In genomic region chr6:91341473-91341872, GRCh38 we compare ENCODE assay signal across 18 cellular contexts.
A peak's percentile ranks its signal among the peaks of the same experiment; 100 is the strongest.
DNase-seq lines count a peak whose midpoint lies in the region; ATAC-seq and TF ChIP-seq lines count a peak whose summit lies in the region.
"Had no signal": no experiment of that assay in that cellular context is flagged by ENCODE, and none has a peak within 500 bp of the region (broad histone marks: within the 10 kb centered on the region; RNA-seq: fewer than 3 reads in every experiment).

No MANE protein-coding gene starts in this region.

- no peaks in the 10 kb centered on the region for H3K9me2 ChIP-seq in GM23338 (ENCODE audit: insufficient read depth)

- H3K27me3 ChIP-seq in GM23338 (ENCODE audit: insufficient read depth): no peaks in the 10 kb centered on the region
- no peaks in the 10 kb centered on the region for H3K27me3 ChIP-seq in neural progenitor cell
- H3K27me3 ChIP-seq in Caco-2 (replicated peaks; ENCODE audit: control insufficient read depth, insufficient read depth, low read length): no peaks in the 10 kb centered on the region
- H3K27me3 ChIP-seq: BLaER1 had no signal

- H3K27ac Mint-ChIP-seq in GM23338 (no peak overlapping the region; the same call in 1 of the 2 replicates), glutamatergic neuron (ENCODE audit: unreplicated experiment) (peak overlapping the region; percentile 29), neural progenitor cell (no peak overlapping the region), Caco-2 (ENCODE audit: unreplicated experiment) (no peak overlapping the region), Calu3 (ENCODE audit: unreplicated experiment) (no peak overlapping the region)
- H3K27ac Mint-ChIP-seq: CD14-positive monocyte; CD8-positive, alpha-beta memory T cell had no signal

- peaks cover 5% of the 10 kb centered on the region for H3K9me3 ChIP-seq in neural progenitor cell (ENCODE audit: low read depth)
- H3K9me3 ChIP-seq in Caco-2: no peaks in the 10 kb centered on the region
- H3K9me3 ChIP-seq: BLaER1 had no signal

- intact Hi-C loops in Caco-2 (cut with micrococcal nuclease; ENCODE audit: unreplicated experiment) (no loop called here), Calu3 (cut with micrococcal nuclease; ENCODE audit: unreplicated experiment) (no loop called here)

- DNase-seq in GM23338 (ENCODE audit: low spot score) (peak; percentile 4), RPMI8226 (peak; percentile 24), glutamatergic neuron (no peak), neural progenitor cell (ENCODE audit: low spot score) (peak; percentile 8), Caco-2 (no peak), Calu3 (no peak), middle frontal gyrus (ENCODE audit: extremely low spot score, low spot score) (no peak)
- DNase-seq: 8988T; CD8-positive, alpha-beta memory T cell; COR-L47; DMS153; DMS79; GF-D8; GM23248; H7 had no signal

- peak overlapping the region; percentile 50 for H3K4me3 Mint-ChIP-seq in GM23338
- peak overlapping the region; percentile 64 for H3K4me3 Mint-ChIP-seq in glutamatergic neuron (ENCODE audit: unreplicated experiment)
- H3K4me3 Mint-ChIP-seq in neural progenitor cell: peak overlapping the region; percentile 7
- H3K4me3 Mint-ChIP-seq in Caco-2 (ENCODE audit: unreplicated experiment): no peak overlapping the region
- H3K4me3 Mint-ChIP-seq in Calu3 (ENCODE audit: low read depth, unreplicated experiment): no peak overlapping the region
- H3K4me3 Mint-ChIP-seq: CD14-positive monocyte; CD8-positive, alpha-beta memory T cell had no signal

- H3K27ac ChIP-seq in GM23338 (ENCODE audit: low read depth) (no peak overlapping the region), neural progenitor cell (no peak overlapping the region)
- H3K27ac ChIP-seq: BLaER1, GM23248, KMS-11 had no signal

- BruUV-seq in Caco-2 (replicated peaks; lab: Mats Ljungman, UMichigan) (no TSS peak), Calu3 (replicated peaks; lab: Mats Ljungman, UMichigan) (no TSS peak)

- H3K9me3 Mint-ChIP-seq in GM23338 (no peaks in the 10 kb centered on the region), glutamatergic neuron (ENCODE audit: unreplicated experiment) (no peaks in the 10 kb centered on the region), neural progenitor cell (peaks cover 5% of the 10 kb centered on the region), Caco-2 (ENCODE audit: unreplicated experiment) (no peaks in the 10 kb centered on the region), Calu3 (ENCODE audit: low read depth, unreplicated experiment) (peaks cover 4% of the 10 kb centered on the region)

- H3K4me2 ChIP-seq in GM23338 (peak overlapping the region; percentile 48), neural progenitor cell (peak overlapping the region; percentile 47)
- H3K4me2 ChIP-seq: BLaER1, KMS-11 had no signal

- TF ChIP-seq CTCF in GM23338 (conservative IDR thresholded peaks at IDR 0.05; ENCODE audit: low read depth in 2 of 2) (no peak), glutamatergic neuron (IDR thresholded peaks at IDR 0.05; ENCODE audit: partially characterized antibody, unreplicated experiment) (no peak), neural progenitor cell (IDR thresholded peaks at IDR 0.05) (no peak), Caco-2 (IDR thresholded peaks at IDR 0.05; ENCODE audit: insufficient read depth in 1 of 2, low read depth in 1 of 2, low read length in 1 of 2, severe bottlenecking in 1 of 2, unreplicated experiment in 1 of 2) (no peak), Calu3 (IDR thresholded peaks at IDR 0.05; ENCODE audit: unreplicated experiment) (no peak)

- no peaks in the 10 kb centered on the region for H4K20me1 ChIP-seq in GM23338 (replicated peaks; ENCODE audit: insufficient read depth)
- H4K20me1 ChIP-seq in neural progenitor cell (ENCODE audit: low read depth): no peaks in the 10 kb centered on the region
- H4K20me1 ChIP-seq: BLaER1 had no signal

- H3K4me3 ChIP-seq in GM23338 (peak overlapping the region; percentile 30), neural progenitor cell (no peak overlapping the region), Caco-2 (ENCODE audit: low read depth, low read length) (no peak overlapping the region)
- H3K4me3 ChIP-seq: BLaER1, GM23248 had no signal

- no peak overlapping the region for H3K9ac ChIP-seq in neural progenitor cell
- H3K9ac ChIP-seq: BLaER1, GM23248, KMS-11 had no signal

- H3K27me3 Mint-ChIP-seq in GM23338 (ENCODE audit: insufficient read depth, low read depth, poor library complexity) (no peaks in the 10 kb centered on the region), glutamatergic neuron (ENCODE audit: unreplicated experiment) (no peaks in the 10 kb centered on the region), neural progenitor cell (ENCODE audit: insufficient read depth, low read depth) (peaks cover 2% of the 10 kb centered on the region), Caco-2 (ENCODE audit: insufficient read depth, unreplicated experiment) (peaks cover 3% of the 10 kb centered on the region), Calu3 (ENCODE audit: unreplicated experiment) (no peaks in the 10 kb centered on the region)
- H3K27me3 Mint-ChIP-seq: CD8-positive, alpha-beta memory T cell had no signal

- H3F3A ChIP-seq in GM23338 (replicated peaks; ENCODE audit: low read depth) (no peaks in the 10 kb centered on the region), neural progenitor cell (ENCODE audit: low read depth) (peaks cover 18% of the 10 kb centered on the region)

- peak; percentile 77 for ATAC-seq in GM23338

- peaks cover 12% of the 10 kb centered on the region for H3K4me1 ChIP-seq in GM23338 (ENCODE audit: insufficient read depth)
- peaks cover 16% of the 10 kb centered on the region for H3K4me1 ChIP-seq in neural progenitor cell
- no peaks in the 10 kb centered on the region for H3K4me1 ChIP-seq in Caco-2
- H3K4me1 ChIP-seq: BLaER1 had no signal

- CTCF ChIA-PET in Caco-2 (lab: Charles Lee): no interaction called here
- CTCF ChIA-PET in Calu3 (lab: Charles Lee): no interaction called here

- no peaks in the 10 kb centered on the region for H3K36me3 ChIP-seq in GM23338 (ENCODE audit: insufficient read depth)
- H3K36me3 ChIP-seq in neural progenitor cell: no peaks in the 10 kb centered on the region
- H3K36me3 ChIP-seq in Caco-2 (ENCODE audit: control insufficient read depth, insufficient read depth, low read length): no peaks in the 10 kb centered on the region
- H3K36me3 ChIP-seq: BLaER1 had no signal

- H2AFZ ChIP-seq in GM23338: no peak overlapping the region
- peak overlapping the region; percentile 88 for H2AFZ ChIP-seq in neural progenitor cell (replicated peaks)
- H2AFZ ChIP-seq: GM23248 had no signal

- H3K4me1 Mint-ChIP-seq in GM23338 (peaks cover 26% of the 10 kb centered on the region), glutamatergic neuron (ENCODE audit: low read depth, unreplicated experiment) (peaks cover 18% of the 10 kb centered on the region), neural progenitor cell (peaks cover 12% of the 10 kb centered on the region), Caco-2 (ENCODE audit: low read depth, unreplicated experiment) (no peaks in the 10 kb centered on the region), Calu3 (ENCODE audit: low read depth, unreplicated experiment) (no peaks in the 10 kb centered on the region)
- H3K4me1 Mint-ChIP-seq: CD14-positive monocyte; CD8-positive, alpha-beta memory T cell had no signal

- POLR2A ChIA-PET in Caco-2 (lab: Charles Lee): no interaction called here

- H3K36me3 Mint-ChIP-seq in GM23338 (ENCODE audit: low read depth): no peaks in the 10 kb centered on the region; the same call in 2 of the 3 replicates
- H3K36me3 Mint-ChIP-seq in glutamatergic neuron (ENCODE audit: unreplicated experiment): no peaks in the 10 kb centered on the region
- no peaks in the 10 kb centered on the region for H3K36me3 Mint-ChIP-seq in neural progenitor cell
- no peaks in the 10 kb centered on the region for H3K36me3 Mint-ChIP-seq in Caco-2 (ENCODE audit: insufficient read depth, unreplicated experiment)
- no peaks in the 10 kb centered on the region for H3K36me3 Mint-ChIP-seq in Calu3 (ENCODE audit: insufficient read depth, unreplicated experiment)
- H3K36me3 Mint-ChIP-seq: CD14-positive monocyte; CD8-positive, alpha-beta memory T cell had no signal

- H3K79me2 ChIP-seq in GM23338 (replicated peaks; ENCODE audit: insufficient read depth) (no peaks in the 10 kb centered on the region), neural progenitor cell (ENCODE audit: low read depth) (no peaks in the 10 kb centered on the region)

TF ChIP-seq in GM23338, 12 proteins besides CTCF, POLR2A, EP300 and RAD21 (continues in another document):
- TF ChIP-seq, protein P1, sequence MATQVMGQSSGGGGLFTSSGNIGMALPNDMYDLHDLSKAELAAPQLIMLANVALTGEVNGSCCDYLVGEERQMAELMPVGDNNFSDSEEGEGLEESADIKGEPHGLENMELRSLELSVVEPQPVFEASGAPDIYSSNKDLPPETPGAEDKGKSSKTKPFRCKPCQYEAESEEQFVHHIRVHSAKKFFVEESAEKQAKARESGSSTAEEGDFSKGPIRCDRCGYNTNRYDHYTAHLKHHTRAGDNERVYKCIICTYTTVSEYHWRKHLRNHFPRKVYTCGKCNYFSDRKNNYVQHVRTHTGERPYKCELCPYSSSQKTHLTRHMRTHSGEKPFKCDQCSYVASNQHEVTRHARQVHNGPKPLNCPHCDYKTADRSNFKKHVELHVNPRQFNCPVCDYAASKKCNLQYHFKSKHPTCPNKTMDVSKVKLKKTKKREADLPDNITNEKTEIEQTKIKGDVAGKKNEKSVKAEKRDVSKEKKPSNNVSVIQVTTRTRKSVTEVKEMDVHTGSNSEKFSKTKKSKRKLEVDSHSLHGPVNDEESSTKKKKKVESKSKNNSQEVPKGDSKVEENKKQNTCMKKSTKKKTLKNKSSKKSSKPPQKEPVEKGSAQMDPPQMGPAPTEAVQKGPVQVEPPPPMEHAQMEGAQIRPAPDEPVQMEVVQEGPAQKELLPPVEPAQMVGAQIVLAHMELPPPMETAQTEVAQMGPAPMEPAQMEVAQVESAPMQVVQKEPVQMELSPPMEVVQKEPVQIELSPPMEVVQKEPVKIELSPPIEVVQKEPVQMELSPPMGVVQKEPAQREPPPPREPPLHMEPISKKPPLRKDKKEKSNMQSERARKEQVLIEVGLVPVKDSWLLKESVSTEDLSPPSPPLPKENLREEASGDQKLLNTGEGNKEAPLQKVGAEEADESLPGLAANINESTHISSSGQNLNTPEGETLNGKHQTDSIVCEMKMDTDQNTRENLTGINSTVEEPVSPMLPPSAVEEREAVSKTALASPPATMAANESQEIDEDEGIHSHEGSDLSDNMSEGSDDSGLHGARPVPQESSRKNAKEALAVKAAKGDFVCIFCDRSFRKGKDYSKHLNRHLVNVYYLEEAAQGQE (IDR thresholded peaks at IDR 0.05; ENCODE audit: unreplicated experiment): no peak
- TF ChIP-seq ZNF331 (CRISPR knock-in tag; IDR thresholded peaks at IDR 0.05; ENCODE audit: low read depth): no peak
- no peak for TF ChIP-seq NANOG (IDR thresholded peaks at IDR 0.05; ENCODE audit: borderline replicate concordance)
- no peak for TF ChIP-seq JUNB (IDR thresholded peaks at IDR 0.05; ENCODE audit: unreplicated experiment)
- TF ChIP-seq POLR2AphosphoS5 (IDR thresholded peaks at IDR 0.05; ENCODE audit: low read depth): no peak
- TF ChIP-seq STAT1 (IDR thresholded peaks at IDR 0.05; ENCODE audit: unreplicated experiment): no peak
- TF ChIP-seq CREB1 (CRISPR knock-in tag; IDR thresholded peaks at IDR 0.05; ENCODE audit: low read depth): no peak

Comparison
In these comparisons a context has a peak if more than half of its experiments do, and no peak if none do; other contexts are left out.
1. DNase-seq: peak in GM23338 (single experiment), RPMI8226 (single experiment) and neural progenitor cell (single experiment); none in glutamatergic neuron (single experiment), Caco-2 (0 of 2), Calu3 (single experiment) and middle frontal gyrus (single experiment).
2. H3K4me3 Mint-ChIP-seq: peak in GM23338 (single experiment), glutamatergic neuron (single experiment) and neural progenitor cell (single experiment); none in Caco-2 (single experiment) and Calu3 (single experiment).